ENCODE assay signal across 1 cellular context in genomic region chr16:22638393-22639206, GRCh38.
TF ChIP-seq lines count a peak whose summit lies in the region.

No MANE protein-coding gene starts in this region.

TF ChIP-seq in H1, 55 proteins besides CTCF, POLR2A, EP300 and RAD21 (continued from another document):
- TF ChIP-seq POU5F1 (IDR thresholded peaks at IDR 0.05; ENCODE audit: low read depth, low read length), result no peak
